ENCODE assay signal across 8 cellular contexts in genomic region chr22:24466831-24467249, GRCh38. TPM values are rescaled to one million over a fixed set of nuclear protein-coding genes. Genes with fewer than 3 reads are reported as not detected.
DNase-seq lines count a peak whose midpoint lies in the region; ATAC-seq and TF ChIP-seq lines count a peak whose summit lies in the region.

No MANE protein-coding gene starts in this region.

- in situ Hi-C loops in astrocyte of the cerebellum (cut with HindIII; ENCODE audit: low sequenced_read_pairs): no loop called here

- H3K4me3 ChIP-seq in astrocyte of the cerebellum (ENCODE audit: low read depth, low read length): no peak overlapping the region

- H3K27ac ChIP-seq in layer of hippocampus (ENCODE audit: low read depth, low read length): peak overlapping the region; percentile 53

- H3K9me3 Mint-ChIP-seq in type B pancreatic cell: no peaks in the 10 kb centered on the region

- H3K4me3 Mint-ChIP-seq in type B pancreatic cell: peak overlapping the region; percentile 61

- TF ChIP-seq CTCF in astrocyte of the cerebellum (IDR thresholded peaks at IDR 0.05; ENCODE audit: low read depth, low read length, missing control alignments) (no peak), type B pancreatic cell (conservative IDR thresholded peaks at IDR 0.05) (peak; percentile 15)

- no peaks in the 10 kb centered on the region for H3K36me3 Mint-ChIP-seq in type B pancreatic cell

- DNase-seq in NCI-H2227 (lab: John Stamatoyannopoulos, UW; ENCODE audit: unreplicated experiment) (peak; percentile 5), NCI-H2227 treated with DMSO at 0.1 percent for 48 hours (lab: John Stamatoyannopoulos, UW) (no peak), astrocyte of the cerebellum (ENCODE audit: low read depth) (peak; percentile 61), type B pancreatic cell (ENCODE audit: extremely low spot score, unreplicated experiment) (no peak), COR-L47 (lab: John Stamatoyannopoulos, UW) (no peak)

- ATAC-seq in GM21367 (IDR thresholded peaks at IDR 0.05; ENCODE audit: unreplicated experiment) (no peak), HG03095 (IDR thresholded peaks at IDR 0.05; ENCODE audit: unreplicated experiment) (no peak)

- no peaks in the 10 kb centered on the region for H3K27me3 ChIP-seq in layer of hippocampus (ENCODE audit: control insufficient read depth, insufficient read depth, low read length)

- H3K27me3 Mint-ChIP-seq in type B pancreatic cell: no peaks in the 10 kb centered on the region

- peak overlapping the region; percentile 44 for H3K27ac Mint-ChIP-seq in type B pancreatic cell

- peaks cover 22% of the 10 kb centered on the region for H3K4me1 Mint-ChIP-seq in type B pancreatic cell (ENCODE audit: unreplicated experiment)

RNA-seq across cellular contexts. Expression of gene UPB1, which starts 28.3 kb away (rescaled TPM):
- 0.24 and 1.1 TPM in 2 replicates for total RNA-seq in type B pancreatic cell (ENCODE audit: low replicate concordance)

RNA-seq across cellular contexts. Expression of gene ADORA2A, which starts 39.4 kb away (rescaled TPM):
- total RNA-seq in type B pancreatic cell (ENCODE audit: low replicate concordance): 7.2 and 19.2 TPM in 2 replicates

Comparison
In these comparisons a context has a peak if more than half of its experiments do, and no peak if none do; other contexts are left out.
1. DNase-seq: peak in NCI-H2227 (single experiment) and astrocyte of the cerebellum (single experiment); none in NCI-H2227 treated with DMSO at 0.1 percent for 48 hours (single experiment), type B pancreatic cell (single experiment) and COR-L47 (single experiment).